1 cellular context compared by ENCODE assay signal in genomic region chr16:71645450-71645849, GRCh38.
TF ChIP-seq lines count a peak whose summit lies in the region.

No MANE protein-coding gene starts in this region.

TF ChIP-seq in endothelial cell of umbilical vein, 7 proteins besides CTCF, POLR2A, EP300 and RAD21 (continued from another document):
- TF ChIP-seq EZH2 (IDR thresholded peaks at IDR 0.05; ENCODE audit: borderline replicate concordance, low read depth, low read length, severe bottlenecking) (no peak), MAX (IDR thresholded peaks at IDR 0.05; ENCODE audit: insufficient read depth, insufficient read length) (no peak)
